8 cellular contexts compared by ENCODE assay signal in genomic region chr1:187928288-187928687, GRCh38.
DNase-seq lines count a peak whose midpoint lies in the region; ATAC-seq and TF ChIP-seq lines count a peak whose summit lies in the region.

No MANE protein-coding gene starts in this region.

- no peak overlapping the region for H4K8ac ChIP-seq in mesenchymal stem cell (ENCODE audit: low read length)

- no peaks in the 10 kb centered on the region for H3K4me1 ChIP-seq in mesenchymal stem cell (ENCODE audit: control insufficient read depth, insufficient read depth, low read depth, low read length)
- H3K4me1 ChIP-seq in ovary (ENCODE audit: insufficient read depth), result no peaks in the 10 kb centered on the region

- no peak overlapping the region for H2BK120ac ChIP-seq in mesenchymal stem cell (ENCODE audit: low read depth, low read length)

- H2BK12ac ChIP-seq in mesenchymal stem cell (ENCODE audit: low read length in 2 of 2), result no peak overlapping the region

- H3K4ac ChIP-seq in mesenchymal stem cell (ENCODE audit: low read depth in 1 of 2, low read length in 2 of 2), result no peak overlapping the region

- DNase-seq in GM10248 (ENCODE audit: extremely low spot score), result peak; percentile 34
- DNase-seq in amniotic epithelial cell (ENCODE audit: low read depth), result peak; percentile 56
- peak; percentile 47 for DNase-seq in mesenchymal stem cell
- DNase-seq in ovary, result no peak
- no peak for DNase-seq in germinal center (ENCODE audit: low spot score)
- DNase-seq in DMS79 treated with DMSO at 0.1 percent for 48 hours (lab: John Stamatoyannopoulos, UW), result no peak

- no peak for TF ChIP-seq EP300 in ovary (IDR thresholded peaks at IDR 0.05)

- no peak overlapping the region for H2BK5ac ChIP-seq in mesenchymal stem cell (ENCODE audit: low read depth, low read length, poor library complexity, severe bottlenecking)

- TF ChIP-seq CTCF in GM10248 (IDR thresholded peaks at IDR 0.05; ENCODE audit: control extremely low read depth, extremely low read depth, low read depth, missing control alignments), result peak; percentile 65
- TF ChIP-seq CTCF in ovary (IDR thresholded peaks at IDR 0.05), result no peak

- H3K9ac ChIP-seq in mesenchymal stem cell (ENCODE audit: low read length), result no peak overlapping the region

- H3K18ac ChIP-seq in mesenchymal stem cell (ENCODE audit: low read depth in 1 of 2, low read length in 2 of 2), result no peak overlapping the region

- H3K36me3 ChIP-seq in mesenchymal stem cell (ENCODE audit: control insufficient read depth in 1 of 2, insufficient read depth in 2 of 2, low read depth in 1 of 2, low read length in 2 of 2) (no peaks in the 10 kb centered on the region), ovary (no peaks in the 10 kb centered on the region)

- H3K14ac ChIP-seq in mesenchymal stem cell (ENCODE audit: low read length in 2 of 2), result no peak overlapping the region

- H3K4me3 ChIP-seq in mesenchymal stem cell (ENCODE audit: insufficient read depth in 1 of 2, low read depth in 1 of 2, low read length in 2 of 2), result no peak overlapping the region
- no peak overlapping the region for H3K4me3 ChIP-seq in ovary

- H2AFZ ChIP-seq in mesenchymal stem cell (ENCODE audit: low read depth, low read length), result no peak overlapping the region

- no peak overlapping the region for H3K4me2 ChIP-seq in mesenchymal stem cell (ENCODE audit: low read length, poor library complexity, severe bottlenecking)

- WGBS in mesenchymal stem cell, result 30% methylated on average over 4 of the region's 4 CpGs
- 23 to 37% (median 32%) methylated on average over 4 of the region's 4 CpGs for WGBS in ovary, 3 donors

- H3K9me3 ChIP-seq in mesenchymal stem cell (ENCODE audit: control insufficient read depth, low read length), result no peaks in the 10 kb centered on the region
- no peaks in the 10 kb centered on the region for H3K9me3 ChIP-seq in ovary

- no peak overlapping the region for H3K23ac ChIP-seq in mesenchymal stem cell (ENCODE audit: low read length in 2 of 2)

- H3K27me3 ChIP-seq in mesenchymal stem cell (ENCODE audit: control insufficient read depth in 1 of 2, insufficient read depth in 1 of 2, low read length in 2 of 2), result no peaks in the 10 kb centered on the region
- H3K27me3 ChIP-seq in ovary, result no peaks in the 10 kb centered on the region

- H3K79me1 ChIP-seq in mesenchymal stem cell (replicated peaks; ENCODE audit: low read length, poor library complexity, severe bottlenecking), result no peaks in the 10 kb centered on the region

- ATAC-seq in HG03097 (IDR thresholded peaks at IDR 0.05; ENCODE audit: low FRiP score, unreplicated experiment), result peak; percentile 64
- no peak for ATAC-seq in HG03025 (IDR thresholded peaks at IDR 0.05; ENCODE audit: low FRiP score, unreplicated experiment)

- no peak overlapping the region for H3K27ac ChIP-seq in mesenchymal stem cell (ENCODE audit: low read length, poor library complexity, severe bottlenecking)
- no peak overlapping the region for H3K27ac ChIP-seq in ovary

- no peak for TF ChIP-seq POLR2A in ovary (IDR thresholded peaks at IDR 0.05)

- CTCF ChIA-PET in GM10248 (lab: Yijun Ruan, JAX), result interaction anchor here (0.6 to 3.2 kb wide), 21 partner anchors 10 to 401 kb away, joined by 3 to 15 read pairs (median 3); no protein-coding TSS in a partner anchor

- no peak overlapping the region for H4K91ac ChIP-seq in mesenchymal stem cell (ENCODE audit: low read length)

- no peak overlapping the region for H2BK15ac ChIP-seq in mesenchymal stem cell (ENCODE audit: low read depth, poor library complexity, severe bottlenecking)

- intact Hi-C loops in ovary (cut with DNase I), result no loop called here

- H2AK5ac ChIP-seq in mesenchymal stem cell (ENCODE audit: low read length, severe bottlenecking), result no peak overlapping the region

- POLR2A ChIA-PET in GM10248 (lab: Yijun Ruan, JAX), result no interaction called here

Comparison
In these comparisons a context has a peak if more than half of its experiments do, and no peak if none do; other contexts are left out.
1. DNase-seq: peak in GM10248 (single experiment), amniotic epithelial cell (single experiment) and mesenchymal stem cell (single experiment); none in ovary (0 of 5), germinal center (single experiment) and DMS79 treated with DMSO at 0.1 percent for 48 hours (single experiment).